In genomic region chr3:4421121-4421520, GRCh38 we compare ENCODE assay signal across 8 cellular contexts. TPM values are rescaled to one million over a fixed set of nuclear protein-coding genes. Genes with fewer than 3 reads are reported as not detected.
DNase-seq lines count a peak whose midpoint lies in the region; ATAC-seq lines count a peak whose summit lies in the region.

No MANE protein-coding gene starts in this region.

- H3K9me3 Mint-ChIP-seq in activated naive CD8-positive, alpha-beta T cell treated with anti-CD3 and anti-CD28 coated beads, Interleukin-2, amount 50 U/mL, for 24 hours, result peaks cover 6% of the 10 kb centered on the region
- H3K9me3 Mint-ChIP-seq in stimulated activated memory B cell treated with anti-CD40 and anti-IgM and Interleukin-4, amounts not matched to agents 10 μg/mL and 1 μg/mL and 100 μg/mL, for 72 hours, result peaks cover 5% of the 10 kb centered on the region

- peak; percentile 67 for ATAC-seq in GM19043 (IDR thresholded peaks at IDR 0.05; ENCODE audit: low read depth, unreplicated experiment)
- peak; percentile 75 for ATAC-seq in HG03460 (IDR thresholded peaks at IDR 0.05; ENCODE audit: unreplicated experiment)
- peak; percentile 94 for ATAC-seq in activated naive CD8-positive, alpha-beta T cell treated with anti-CD3 and anti-CD28 coated beads, Interleukin-2, amount 50 U/mL, for 24 hours
- peak; percentile 83 for ATAC-seq in stimulated activated memory B cell treated with anti-CD40 and anti-IgM and Interleukin-4, amounts not matched to agents 10 μg/mL and 1 μg/mL and 100 μg/mL, for 72 hours

- no peaks in the 10 kb centered on the region for H3K79me2 ChIP-seq in ACC112 (ENCODE audit: control insufficient read depth, insufficient read depth, low read length, unreplicated experiment)

- no peaks in the 10 kb centered on the region for H3K36me3 ChIP-seq in ACC112 (ENCODE audit: insufficient read depth, low read length)

- H3K27me3 Mint-ChIP-seq in activated naive CD8-positive, alpha-beta T cell treated with anti-CD3 and anti-CD28 coated beads, Interleukin-2, amount 50 U/mL, for 24 hours, result no peaks in the 10 kb centered on the region
- no peaks in the 10 kb centered on the region for H3K27me3 Mint-ChIP-seq in stimulated activated memory B cell treated with anti-CD40 and anti-IgM and Interleukin-4, amounts not matched to agents 10 μg/mL and 1 μg/mL and 100 μg/mL, for 72 hours

- peaks cover 45% of the 10 kb centered on the region for H3K4me1 Mint-ChIP-seq in activated naive CD8-positive, alpha-beta T cell treated with anti-CD3 and anti-CD28 coated beads, Interleukin-2, amount 50 U/mL, for 24 hours
- H3K4me1 Mint-ChIP-seq in stimulated activated memory B cell treated with anti-CD40 and anti-IgM and Interleukin-4, amounts not matched to agents 10 μg/mL and 1 μg/mL and 100 μg/mL, for 72 hours, result peaks cover 15% of the 10 kb centered on the region

- peaks cover 50% of the 10 kb centered on the region for H3K4me1 ChIP-seq in ACC112 (ENCODE audit: control insufficient read depth, insufficient read depth, low read length, unreplicated experiment)

- H3K27ac Mint-ChIP-seq in activated naive CD8-positive, alpha-beta T cell treated with anti-CD3 and anti-CD28 coated beads, Interleukin-2, amount 50 U/mL, for 24 hours, result peak overlapping the region; percentile 73
- H3K27ac Mint-ChIP-seq in stimulated activated memory B cell treated with anti-CD40 and anti-IgM and Interleukin-4, amounts not matched to agents 10 μg/mL and 1 μg/mL and 100 μg/mL, for 72 hours, result peak overlapping the region; percentile 64

- peak overlapping the region; percentile 81 for H3K27ac ChIP-seq in ACC112 (ENCODE audit: low read depth, low read length)

- H3K36me3 Mint-ChIP-seq in activated naive CD8-positive, alpha-beta T cell treated with anti-CD3 and anti-CD28 coated beads, Interleukin-2, amount 50 U/mL, for 24 hours (ENCODE audit: low read depth), result peaks cover 10% of the 10 kb centered on the region
- peaks cover 46% of the 10 kb centered on the region for H3K36me3 Mint-ChIP-seq in stimulated activated memory B cell treated with anti-CD40 and anti-IgM and Interleukin-4, amounts not matched to agents 10 μg/mL and 1 μg/mL and 100 μg/mL, for 72 hours

- H3K4me3 ChIP-seq in ACC112 (ENCODE audit: low read depth, low read length), result peak overlapping the region; percentile 17; the same call in 1 of the 2 replicates

- no peaks in the 10 kb centered on the region for H3K27me3 ChIP-seq in ACC112 (ENCODE audit: insufficient read depth, low read length)

- DNase-seq in activated naive CD8-positive, alpha-beta T cell treated with anti-CD3 and anti-CD28 coated beads, Interleukin-2, amount 50 U/mL, for 24 hours, result no peak
- no peak for DNase-seq in activated CD4-positive, CD25-positive, alpha-beta regulatory T cell treated with anti-CD3 and anti-CD28 coated beads, Interleukin-2, amount 50 U/mL, for 72 hours
- DNase-seq in mucosa of gallbladder (ENCODE audit: low spot score), result no peak
- no peak for DNase-seq in cerebellar nuclear complex (lab: John Stamatoyannopoulos, UW)

- no peak overlapping the region for H3K4me3 Mint-ChIP-seq in activated naive CD8-positive, alpha-beta T cell treated with anti-CD3 and anti-CD28 coated beads, Interleukin-2, amount 50 U/mL, for 24 hours
- H3K4me3 Mint-ChIP-seq in stimulated activated memory B cell treated with anti-CD40 and anti-IgM and Interleukin-4, amounts not matched to agents 10 μg/mL and 1 μg/mL and 100 μg/mL, for 72 hours, result no peak overlapping the region

- no peak overlapping the region for H2AFZ ChIP-seq in ACC112 (ENCODE audit: low read length, unreplicated experiment)

RNA-seq across cellular contexts. Expression of gene SUMF1, which starts 45.9 kb away (rescaled TPM):
- 38.7 TPM for total RNA-seq in mucosa of gallbladder
